ENCODE assay signal across 21 cellular contexts in the genomic region with DNA sequence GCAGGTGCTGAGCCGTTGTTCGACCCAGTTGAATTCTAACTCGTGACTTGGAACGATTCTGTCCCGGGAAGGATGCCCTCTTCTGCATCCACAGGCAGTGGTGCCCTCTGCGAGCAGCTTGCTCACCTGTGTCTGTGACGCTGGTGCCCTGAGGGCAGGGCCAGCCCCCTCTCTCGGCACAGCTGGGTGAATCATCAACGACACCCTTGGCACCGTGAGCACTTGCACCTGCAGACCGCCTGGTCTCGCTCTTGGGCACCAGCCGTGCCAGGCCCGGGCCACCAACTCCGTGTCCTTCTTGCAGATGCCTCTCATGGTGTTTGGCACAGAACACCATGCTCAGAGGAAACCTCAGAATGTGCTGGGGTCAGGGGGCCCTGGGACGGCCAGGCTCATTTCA.
DNase-seq lines count a peak whose midpoint lies in the region; ATAC-seq and TF ChIP-seq lines count a peak whose summit lies in the region.
"Had no signal": no experiment of that assay in that cellular context is flagged by ENCODE, and none has a peak within 500 bp of the region (broad histone marks: within the 10 kb centered on the region; RNA-seq: fewer than 3 reads in every experiment).

No MANE protein-coding gene starts in this region.

- POLR2A ChIA-PET in RWPE1 (lab: Yijun Ruan, JAX; ENCODE audit: low non-redundant PET) = no interaction called here

- DNase-seq in Right ventricle myocardium superior (peak; percentile 33), left cardiac atrium (no peak), RWPE1 (ENCODE audit: low spot score) (peak; percentile 16), foreskin keratinocyte (peak; percentile 18 to 36), testis (peak; percentile 2), kidney glomerular epithelial cell (lab: John Stamatoyannopoulos, UW) (no peak)
- DNase-seq: activated CD4-positive, alpha-beta T cell treated with anti-CD3 and anti-CD28 coated beads for 4 hours; activated naive CD8-positive, alpha-beta T cell treated with anti-CD3 and anti-CD28 coated beads for 36 hours; EL; HCEC 1CT; heart right ventricle; NCI-H2081; NK-92 treated with Interleukin-12 subunit alpha and Interleukin-12 subunit beta, amount 100 ng/mL, for 24 hours; Peyer's patch; sigmoid colon; stimulated activated CD4-positive, alpha-beta T cell treated with anti-CD3 and anti-CD28 coated beads, Interleukin-15, amount 100 ng/mL, for 24 hours; T-helper 17 cell; thyroid gland had no signal

- H3K9me3 ChIP-seq in testis = no peaks in the 10 kb centered on the region
- H3K9me3 ChIP-seq: Peyer's patch, sigmoid colon, thyroid gland had no signal

- peak overlapping the region; percentile 50 for H3K27ac ChIP-seq in RWPE1
- no peak overlapping the region for H3K27ac ChIP-seq in foreskin keratinocyte
- no peak overlapping the region for H3K27ac ChIP-seq in testis
- H3K27ac ChIP-seq: heart right ventricle, parathyroid adenoma, Peyer's patch, sigmoid colon, thyroid gland had no signal

- H3K4me1 ChIP-seq in foreskin keratinocyte (no peaks in the 10 kb centered on the region), testis (no peaks in the 10 kb centered on the region)
- H3K4me1 ChIP-seq: heart right ventricle, parathyroid adenoma, Peyer's patch, sigmoid colon, thyroid gland had no signal

- ATAC-seq in Right ventricle myocardium superior (ENCODE audit: poor library complexity) = no peak
- ATAC-seq in left cardiac atrium = no peak
- peak; percentile 77 for ATAC-seq in foreskin keratinocyte
- ATAC-seq in GM18861 (IDR thresholded peaks at IDR 0.05; ENCODE audit: unreplicated experiment) = no peak
- ATAC-seq in HG02973 (IDR thresholded peaks at IDR 0.05; ENCODE audit: unreplicated experiment) = no peak
- ATAC-seq: T-helper 17 cell had no signal

- TF ChIP-seq POLR2A in testis (IDR thresholded peaks at IDR 0.05) = no peak

- intact Hi-C loops in Right ventricle myocardium superior (cut with DNase I) = no loop called here
- intact Hi-C loops in left cardiac atrium (cut with DNase I) = no loop called here
- intact Hi-C loops in testis (cut with DNase I; ENCODE audit: low total_unique reads) = no loop called here

- CTCF ChIA-PET in RWPE1 (lab: Yijun Ruan, JAX) = no interaction called here

- H3K4me3 ChIP-seq in testis = no peak overlapping the region
- H3K4me3 ChIP-seq: heart right ventricle, Peyer's patch, sigmoid colon, thyroid gland had no signal

- no peaks in the 10 kb centered on the region for H3K27me3 ChIP-seq in foreskin keratinocyte
- no peaks in the 10 kb centered on the region for H3K27me3 ChIP-seq in testis
- H3K27me3 ChIP-seq: Peyer's patch, thyroid gland had no signal

- TF ChIP-seq CTCF in RWPE1 (conservative IDR thresholded peaks at IDR 0.05; ENCODE audit: low read depth) (no peak), foreskin keratinocyte (conservative IDR thresholded peaks at IDR 0.05) (no peak), testis (IDR thresholded peaks at IDR 0.05) (no peak)

- H3K36me3 ChIP-seq in testis (ENCODE audit: low read depth, missing control alignments) = no peaks in the 10 kb centered on the region
- H3K36me3 ChIP-seq: heart right ventricle, Peyer's patch, sigmoid colon, thyroid gland had no signal

- WGBS in testis, 2 donors = 84 to 86% methylated on average over 4 to 16 of the region's 16 CpGs

Comparison
In these comparisons a context has a peak if more than half of its experiments do, and no peak if none do; other contexts are left out.
1. DNase-seq: peak in Right ventricle myocardium superior (single experiment), RWPE1 (single experiment), foreskin keratinocyte (2 of 2) and testis (single experiment); none in left cardiac atrium (single experiment) and kidney glomerular epithelial cell (single experiment).